8 cellular contexts compared by ENCODE assay signal in genomic region chr3:39208463-39209055, GRCh38. TPM values are rescaled to one million over a fixed set of nuclear protein-coding genes. Genes with fewer than 3 reads are reported as not detected.
DNase-seq lines count a peak whose midpoint lies in the region; ATAC-seq, FAIRE-seq and TF ChIP-seq lines count a peak whose summit lies in the region.

No MANE protein-coding gene starts in this region.

- no peak overlapping the region for H3K9ac ChIP-seq in OCI-LY3 (ENCODE audit: low read length)
- no peak overlapping the region for H3K9ac ChIP-seq in mammary epithelial cell (ENCODE audit: insufficient read depth, low read length)
- no peak overlapping the region for H3K9ac ChIP-seq in kidney (ENCODE audit: low read length in 2 of 2)

- H3K79me2 ChIP-seq in OCI-LY3 (ENCODE audit: low read length): no peaks in the 10 kb centered on the region
- no peaks in the 10 kb centered on the region for H3K79me2 ChIP-seq in mammary epithelial cell (ENCODE audit: insufficient read depth, low read length)

- H3K4me1 ChIP-seq in CD8-positive, alpha-beta memory T cell (ENCODE audit: insufficient read depth, low read length): peaks cover 4% of the 10 kb centered on the region
- peaks cover 50% of the 10 kb centered on the region for H3K4me1 ChIP-seq in OCI-LY3 (ENCODE audit: low read length)
- H3K4me1 ChIP-seq in mammary epithelial cell (ENCODE audit: insufficient read depth, low read length): no peaks in the 10 kb centered on the region
- no peaks in the 10 kb centered on the region for H3K4me1 ChIP-seq in kidney (ENCODE audit: control insufficient read depth in 1 of 2, insufficient read depth in 1 of 2, low read depth in 1 of 2, low read length in 2 of 2)

- H3K36me3 ChIP-seq in CD8-positive, alpha-beta memory T cell (ENCODE audit: insufficient read depth, low read length): no peaks in the 10 kb centered on the region
- H3K36me3 ChIP-seq in OCI-LY3 (replicated peaks; ENCODE audit: low read depth, low read length) (no peaks in the 10 kb centered on the region), mammary epithelial cell (ENCODE audit: insufficient read depth, low read length) (no peaks in the 10 kb centered on the region), kidney (ENCODE audit: control insufficient read depth in 1 of 2, insufficient read depth in 2 of 2, low read length in 2 of 2) (no peaks in the 10 kb centered on the region)

- no peaks in the 10 kb centered on the region for H3K9me3 ChIP-seq in CD8-positive, alpha-beta memory T cell (ENCODE audit: low read length)
- H3K9me3 ChIP-seq in OCI-LY3 (ENCODE audit: insufficient read depth, low read length): peaks cover 3% of the 10 kb centered on the region; the same call in 1 of the 2 replicates
- no peaks in the 10 kb centered on the region for H3K9me3 ChIP-seq in mammary epithelial cell (replicated peaks; ENCODE audit: insufficient read depth, low read length)
- peaks cover 0 to 4% of the 10 kb centered on the region in 2 donors for H3K9me3 ChIP-seq in kidney (ENCODE audit: control insufficient read depth in 1 of 2, low read length in 2 of 2)

- H3K4me3 ChIP-seq in CD8-positive, alpha-beta memory T cell (ENCODE audit: low read length): no peak overlapping the region
- H3K4me3 ChIP-seq in OCI-LY3 (ENCODE audit: low read length) (no peak overlapping the region), mammary epithelial cell (replicated peaks in 1 of 3; ENCODE audit: insufficient read depth in 1 of 3, low read depth in 2 of 3, low read length in 3 of 3) (no peak overlapping the region), kidney (ENCODE audit: low read length in 2 of 2) (no peak overlapping the region)

- peaks cover 0 to 2% (median 0%) of the 10 kb centered on the region in 3 donors for H3K36me3 Mint-ChIP-seq in CD8-positive, alpha-beta memory T cell
- H3K36me3 Mint-ChIP-seq in stimulated activated memory B cell treated with anti-CD40 and anti-IgM and Interleukin-4, amounts not matched to agents 10 μg/mL and 1 μg/mL and 100 μg/mL, for 72 hours: no peaks in the 10 kb centered on the region

- no peaks in the 10 kb centered on the region for H3K27me3 ChIP-seq in CD8-positive, alpha-beta memory T cell (ENCODE audit: insufficient read depth, low read length, poor library complexity, severe bottlenecking)
- H3K27me3 ChIP-seq in OCI-LY3 (ENCODE audit: low read depth, low read length): peaks cover 11% of the 10 kb centered on the region
- peaks cover 3% of the 10 kb centered on the region for H3K27me3 ChIP-seq in mammary epithelial cell (ENCODE audit: insufficient read depth, low read length)

- peak; percentile 59 for ATAC-seq in GM21529 (IDR thresholded peaks at IDR 0.05; ENCODE audit: unreplicated experiment)
- peak; percentile 64 for ATAC-seq in stimulated activated memory B cell treated with anti-CD40 and anti-IgM and Interleukin-4, amounts not matched to agents 10 μg/mL and 1 μg/mL and 100 μg/mL, for 72 hours

- FAIRE-seq in kidney (lab: Jason Lieb, UNC): no peak

- H3K27ac Mint-ChIP-seq in CD8-positive, alpha-beta memory T cell: peak overlapping the region in 2 of 8 donors; percentile 45 to 66
- H3K27ac Mint-ChIP-seq in stimulated activated memory B cell treated with anti-CD40 and anti-IgM and Interleukin-4, amounts not matched to agents 10 μg/mL and 1 μg/mL and 100 μg/mL, for 72 hours: peak overlapping the region; percentile 18

- WGBS in mammary epithelial cell (ENCODE audit: low coverage, missing lambda C conversion rate): 39% methylated on average over 7 of the region's 7 CpGs

- H3K9me3 Mint-ChIP-seq in CD8-positive, alpha-beta memory T cell: peaks cover 0 to 2% (median 0%) of the 10 kb centered on the region in 5 donors
- H3K9me3 Mint-ChIP-seq in stimulated activated memory B cell treated with anti-CD40 and anti-IgM and Interleukin-4, amounts not matched to agents 10 μg/mL and 1 μg/mL and 100 μg/mL, for 72 hours: no peaks in the 10 kb centered on the region

- no TSS peak for BruUV-seq in mammary epithelial cell (replicated peaks; lab: Mats Ljungman, UMichigan)

- in situ Hi-C loops in mammary epithelial cell (cut with MboI; ENCODE audit: low sequenced_read_pairs in 2 of 2): no loop called here

- DNase-seq in CD8-positive, alpha-beta memory T cell: peak in 4 of 5 donors; percentile 8 to 38 (median 32)
- DNase-seq in mammary epithelial cell: peak; percentile 50
- DNase-seq in kidney: no peak
- no peak for DNase-seq in NCI-H1436 treated with DMSO at 0.1 percent for 48 hours (lab: John Stamatoyannopoulos, UW)
- no peak for DNase-seq in GM19240 (ENCODE audit: insufficient read length, low spot score)

- TF ChIP-seq CTCF in OCI-LY3 (IDR thresholded peaks at IDR 0.05; ENCODE audit: low read depth, low read length): peak; percentile 96
- peak; percentile 65 to 81 for TF ChIP-seq CTCF in mammary epithelial cell (conservative IDR thresholded peaks at IDR 0.05 in 1 of 2, IDR thresholded peaks at IDR 0.05 in 1 of 2; ENCODE audit: extremely low read depth in 1 of 2, insufficient read depth in 1 of 2, low read depth in 1 of 2, low read length in 2 of 2)
- peak; percentile 56 for TF ChIP-seq CTCF in kidney (IDR thresholded peaks at IDR 0.05; ENCODE audit: borderline replicate concordance, extremely low read depth, insufficient read depth)

- H3K27me3 Mint-ChIP-seq in CD8-positive, alpha-beta memory T cell: peaks cover 8 to 13% of the 10 kb centered on the region in 2 donors
- H3K27me3 Mint-ChIP-seq in stimulated activated memory B cell treated with anti-CD40 and anti-IgM and Interleukin-4, amounts not matched to agents 10 μg/mL and 1 μg/mL and 100 μg/mL, for 72 hours: peaks cover 13% of the 10 kb centered on the region

- H3K4me3 Mint-ChIP-seq in CD8-positive, alpha-beta memory T cell: no peak overlapping the region
- H3K4me3 Mint-ChIP-seq in stimulated activated memory B cell treated with anti-CD40 and anti-IgM and Interleukin-4, amounts not matched to agents 10 μg/mL and 1 μg/mL and 100 μg/mL, for 72 hours: no peak overlapping the region

- H3K4me2 ChIP-seq in OCI-LY3 (ENCODE audit: low read length) (no peak overlapping the region; the same call in 1 of the 2 replicates), mammary epithelial cell (ENCODE audit: insufficient read depth, low read depth, low read length) (no peak overlapping the region)

- no peak overlapping the region for H2AFZ ChIP-seq in OCI-LY3 (ENCODE audit: low read depth, low read length)
- H2AFZ ChIP-seq in mammary epithelial cell (ENCODE audit: low read depth, low read length): no peak overlapping the region

- CTCF ChIA-PET in CD8-positive, alpha-beta memory T cell (lab: Charles Lee): interaction anchor here (2.1 to 4.8 kb wide), 2 partner anchors 79 to 83 kb away, joined by 11 to 28 read pairs; no protein-coding TSS in a partner anchor
- CTCF ChIA-PET in mammary epithelial cell (lab: Charles Lee; ENCODE audit: low non-redundant PET): no interaction called here

- H4K20me1 ChIP-seq in OCI-LY3 (ENCODE audit: insufficient read depth, low read length): no peaks in the 10 kb centered on the region
- H4K20me1 ChIP-seq in mammary epithelial cell (ENCODE audit: insufficient read depth, low read length): no peaks in the 10 kb centered on the region

- no peak overlapping the region for H3K27ac ChIP-seq in CD8-positive, alpha-beta memory T cell (ENCODE audit: low read depth, low read length)
- H3K27ac ChIP-seq in OCI-LY3 (ENCODE audit: low read length): no peak overlapping the region
- no peak overlapping the region for H3K27ac ChIP-seq in mammary epithelial cell (ENCODE audit: insufficient read depth, low read depth, low read length)
- peak overlapping the region in 1 of 2 donors; percentile 27 for H3K27ac ChIP-seq in kidney (ENCODE audit: low read depth in 2 of 2, low read length in 2 of 2)

- H3K4me1 Mint-ChIP-seq in CD8-positive, alpha-beta memory T cell: peaks cover 12 to 23% (median 20%) of the 10 kb centered on the region in 3 donors
- H3K4me1 Mint-ChIP-seq in stimulated activated memory B cell treated with anti-CD40 and anti-IgM and Interleukin-4, amounts not matched to agents 10 μg/mL and 1 μg/mL and 100 μg/mL, for 72 hours: peaks cover 10% of the 10 kb centered on the region

- dilution Hi-C loops in mammary epithelial cell (cut with HindIII; ENCODE audit: low sequenced_read_pairs): no loop called here

- POLR2A ChIA-PET in CD8-positive, alpha-beta memory T cell (lab: Charles Lee): no interaction called here

- intact Hi-C loops in mammary epithelial cell (cut with micrococcal nuclease) (loop anchor here (1.0 to 5.0 kb wide), 4 partner anchors 53 to 174 kb away; partner anchors contain the start of gene SLC25A38), kidney (cut with DNase I) (no loop called here)

RNA-seq across cellular contexts. Expression of gene XIRP1, which starts 16.2 kb away (rescaled TPM):
- 1 to 10 TPM; 4.1 to 5.3 TPM for total RNA-seq in CD8-positive, alpha-beta memory T cell
- not detected for polyA plus RNA-seq in CD8-positive, alpha-beta memory T cell
- total RNA-seq in mammary epithelial cell (not detected), kidney (0.09 TPM)
- polyA plus RNA-seq in mammary epithelial cell (not detected), kidney (ENCODE audit: insufficient read depth, low read depth, low replicate concordance) (not detected)
- not detected for polyA minus RNA-seq in mammary epithelial cell

RNA-seq across cellular contexts. Expression of gene CSRNP1, which starts 55.2 kb away (rescaled TPM):
- total RNA-seq in CD8-positive, alpha-beta memory T cell: 10 to 100 TPM; 31.7 to 33.8 TPM
- polyA plus RNA-seq in CD8-positive, alpha-beta memory T cell: 30.7 TPM
- total RNA-seq in mammary epithelial cell (1 to 10 TPM; 6.5 to 9.6 TPM), kidney (21.6 TPM)
- polyA plus RNA-seq in mammary epithelial cell (8.4 TPM), kidney (ENCODE audit: insufficient read depth, low read depth, low replicate concordance) (16.5 TPM)
- polyA minus RNA-seq in mammary epithelial cell: 22.2 TPM

Comparison
In these comparisons a context has a peak if more than half of its experiments do, and no peak if none do; other contexts are left out.
1. DNase-seq: peak in CD8-positive, alpha-beta memory T cell (4 of 5) and mammary epithelial cell (single experiment); none in kidney (single experiment), NCI-H1436 treated with DMSO at 0.1 percent for 48 hours (single experiment) and GM19240 (single experiment).
2. Peak in every context shown above with its lines, with median percentiles within 50 percentile points of each other: CTCF ChIP-seq.